ENCODE assay signal across 1 cellular context in genomic region chr2:219565130-219566080, GRCh38.
TF ChIP-seq lines count a peak whose summit lies in the region.

No MANE protein-coding gene starts in this region.

TF ChIP-seq in H1, 55 proteins besides CTCF, POLR2A, EP300 and RAD21 (continued from another document):
- no peak; the same call in 1 of the 2 replicates for TF ChIP-seq ATF2 (IDR thresholded peaks at IDR 0.05; ENCODE audit: low read length)
- TF ChIP-seq CBX5 (IDR thresholded peaks at IDR 0.05; ENCODE audit: low read depth, low read length), result no peak
- TF ChIP-seq CBX8 (IDR thresholded peaks at IDR 0.05; ENCODE audit: borderline replicate concordance, low read depth, low read length), result no peak
- no peak for TF ChIP-seq NRF1 (IDR thresholded peaks at IDR 0.05; ENCODE audit: low read depth, low read length)
- no peak for TF ChIP-seq RFX5 (IDR thresholded peaks at IDR 0.05; ENCODE audit: borderline replicate concordance, low read depth, low read length)
TF ChIP-seq in H1: peak in this region for 20.
